Comparison of ENCODE assay signal across 2 cellular contexts in the genomic region with DNA sequence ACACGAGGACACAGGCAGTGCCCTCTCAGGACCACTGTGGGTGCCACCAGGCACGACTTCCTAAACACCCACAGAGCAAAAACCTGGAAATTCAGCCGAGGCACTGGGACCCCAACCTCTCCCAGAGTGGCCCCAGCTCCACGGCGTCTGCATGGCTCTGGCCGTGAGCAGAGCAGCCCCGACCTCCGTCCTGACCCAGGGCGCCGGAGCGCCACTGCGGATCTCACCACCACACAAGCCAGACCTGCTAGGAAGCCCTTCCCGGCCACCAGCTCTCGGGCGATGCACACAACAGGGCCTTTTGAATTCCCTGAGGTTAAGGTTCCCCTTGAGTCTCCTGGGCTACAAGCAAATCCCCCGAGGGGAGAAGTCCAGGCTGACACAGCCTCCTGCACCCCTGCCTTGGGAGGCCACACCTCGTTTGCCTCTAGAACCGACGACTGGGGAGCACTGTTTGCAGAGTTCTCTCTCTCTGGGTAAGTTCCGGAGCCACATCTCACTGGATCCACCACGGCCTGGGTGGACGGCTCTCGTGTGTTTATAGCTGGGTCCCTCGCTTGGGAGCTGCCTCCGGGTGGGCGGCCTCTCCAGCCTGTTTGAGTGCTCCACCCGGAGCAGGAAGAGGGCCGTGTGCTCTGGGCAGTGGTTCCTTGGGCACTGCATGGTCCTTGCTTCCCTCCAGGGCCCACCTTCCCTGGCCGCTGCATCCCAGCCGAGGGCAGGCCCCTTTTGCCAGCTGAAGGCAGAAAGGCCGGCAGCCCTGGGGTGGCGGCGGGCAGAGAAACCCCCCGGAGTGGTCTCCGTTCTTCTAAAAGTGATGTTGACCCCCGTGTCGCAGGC.
A peak's percentile ranks its signal among the peaks of the same experiment; 100 is the strongest.
TF ChIP-seq lines count a peak whose summit lies in the region.

No MANE protein-coding gene starts in this region.

TF ChIP-seq in HepG2, 621 proteins besides CTCF, POLR2A, EP300 and RAD21:
- TF ChIP-seq, protein P1, sequence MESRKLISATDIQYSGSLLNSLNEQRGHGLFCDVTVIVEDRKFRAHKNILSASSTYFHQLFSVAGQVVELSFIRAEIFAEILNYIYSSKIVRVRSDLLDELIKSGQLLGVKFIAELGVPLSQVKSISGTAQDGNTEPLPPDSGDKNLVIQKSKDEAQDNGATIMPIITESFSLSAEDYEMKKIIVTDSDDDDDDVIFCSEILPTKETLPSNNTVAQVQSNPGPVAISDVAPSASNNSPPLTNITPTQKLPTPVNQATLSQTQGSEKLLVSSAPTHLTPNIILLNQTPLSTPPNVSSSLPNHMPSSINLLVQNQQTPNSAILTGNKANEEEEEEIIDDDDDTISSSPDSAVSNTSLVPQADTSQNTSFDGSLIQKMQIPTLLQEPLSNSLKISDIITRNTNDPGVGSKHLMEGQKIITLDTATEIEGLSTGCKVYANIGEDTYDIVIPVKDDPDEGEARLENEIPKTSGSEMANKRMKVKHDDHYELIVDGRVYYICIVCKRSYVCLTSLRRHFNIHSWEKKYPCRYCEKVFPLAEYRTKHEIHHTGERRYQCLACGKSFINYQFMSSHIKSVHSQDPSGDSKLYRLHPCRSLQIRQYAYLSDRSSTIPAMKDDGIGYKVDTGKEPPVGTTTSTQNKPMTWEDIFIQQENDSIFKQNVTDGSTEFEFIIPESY (CRISPR knock-in tag; IDR thresholded peaks at IDR 0.05): 0 out of 2 replicates have a peak, but pooled peaks have one; percentile 18
- TF ChIP-seq, protein P2, sequence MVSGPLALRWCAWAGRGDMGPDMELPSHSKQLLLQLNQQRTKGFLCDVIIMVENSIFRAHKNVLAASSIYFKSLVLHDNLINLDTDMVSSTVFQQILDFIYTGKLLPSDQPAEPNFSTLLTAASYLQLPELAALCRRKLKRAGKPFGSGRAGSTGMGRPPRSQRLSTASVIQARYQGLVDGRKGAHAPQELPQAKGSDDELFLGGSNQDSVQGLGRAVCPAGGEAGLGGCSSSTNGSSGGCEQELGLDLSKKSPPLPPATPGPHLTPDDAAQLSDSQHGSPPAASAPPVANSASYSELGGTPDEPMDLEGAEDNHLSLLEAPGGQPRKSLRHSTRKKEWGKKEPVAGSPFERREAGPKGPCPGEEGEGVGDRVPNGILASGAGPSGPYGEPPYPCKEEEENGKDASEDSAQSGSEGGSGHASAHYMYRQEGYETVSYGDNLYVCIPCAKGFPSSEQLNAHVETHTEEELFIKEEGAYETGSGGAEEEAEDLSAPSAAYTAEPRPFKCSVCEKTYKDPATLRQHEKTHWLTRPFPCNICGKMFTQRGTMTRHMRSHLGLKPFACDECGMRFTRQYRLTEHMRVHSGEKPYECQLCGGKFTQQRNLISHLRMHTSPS (CRISPR knock-in tag; IDR thresholded peaks at IDR 0.05; ENCODE audit: low read depth): no peak

TF ChIP-seq in WTC11, 78 proteins besides CTCF, POLR2A, EP300 and RAD21:
- TF ChIP-seq NFE2L1 (CRISPR knock-in tag; IDR thresholded peaks at IDR 0.05): no peak
- TF ChIP-seq TEAD4 (CRISPR knock-in tag; IDR thresholded peaks at IDR 0.05): no peak
